ENCODE assay signal across 8 cellular contexts in genomic region chr2:203535078-203535783, GRCh38. TPM values are rescaled to one million over a fixed set of nuclear protein-coding genes. Genes with fewer than 3 reads are reported as not detected.
DNase-seq lines count a peak whose midpoint lies in the region; ATAC-seq and TF ChIP-seq lines count a peak whose summit lies in the region.

Gene RAPH1 (minus strand): TSS chr2:203535301. CDS start chr2:203495353, 39,948 bp downstream.

- H3K27me3 ChIP-seq in ACC112 (ENCODE audit: insufficient read depth, low read length) (no peaks in the 10 kb centered on the region), NT2/D1 (ENCODE audit: insufficient read depth, insufficient read length) (no peaks in the 10 kb centered on the region)

- DNase-seq in HPDE6-E6E7 (ENCODE audit: extremely low spot score) (peak; percentile 77), NT2/D1 (ENCODE audit: low read depth, low spot score) (peak; percentile 74), activated T-cell treated with anti-CD3 and anti-CD28 coated beads for 4 hours (peak; percentile 41), epidermal melanocyte (ENCODE audit: insufficient read length, low spot score) (peak; percentile 72), mesothelial cell of epicardium (ENCODE audit: low spot score in 2 of 2, unreplicated experiment in 2 of 2) (peak; percentile 66 to 75)
- peak; percentile 8 for DNase-seq in stimulated activated CD8-positive, alpha-beta memory T cell treated with anti-CD3 and anti-CD28 coated beads, Interleukin-15, amount 100 ng/mL, for 1 hour (ENCODE audit: low read depth)

- peaks cover 3% of the 10 kb centered on the region; the same call in 1 of the 2 replicates for H3K9me3 ChIP-seq in NT2/D1 (ENCODE audit: insufficient read depth, low read length)

- peak within 1 kb of the TSS; percentile 96 for H3K27ac Mint-ChIP-seq in mesothelial cell of epicardium

- H3K36me3 ChIP-seq in ACC112 (ENCODE audit: insufficient read depth, low read length) (no peaks in the 10 kb centered on the region), NT2/D1 (ENCODE audit: insufficient read depth, insufficient read length, low read length) (no peaks in the 10 kb centered on the region)

- H3K4me1 ChIP-seq in ACC112 (ENCODE audit: control insufficient read depth, insufficient read depth, low read length, unreplicated experiment) = peaks cover 19% of the 10 kb centered on the region
- no peaks in the 10 kb centered on the region for H3K4me1 ChIP-seq in NT2/D1 (ENCODE audit: insufficient read depth, insufficient read length)

- H2AFZ ChIP-seq in ACC112 (ENCODE audit: low read length, unreplicated experiment) = peak within 1 kb of the TSS; percentile 85

- peaks cover 42% of the 10 kb centered on the region for H3K79me2 ChIP-seq in ACC112 (ENCODE audit: control insufficient read depth, insufficient read depth, low read length, unreplicated experiment)

- H3K36me3 Mint-ChIP-seq in mesothelial cell of epicardium = peaks cover 5% of the 10 kb centered on the region

- H3K27ac ChIP-seq in ACC112 (ENCODE audit: low read depth, low read length) = peak within 1 kb of the TSS; percentile 87

- no peak for TF ChIP-seq CTCF in mesothelial cell of epicardium (IDR thresholded peaks at IDR 0.05; ENCODE audit: unreplicated experiment)

- H3K27me3 Mint-ChIP-seq in mesothelial cell of epicardium (ENCODE audit: low read depth) = no peaks in the 10 kb centered on the region

- ATAC-seq in GM19025 (IDR thresholded peaks at IDR 0.05; ENCODE audit: low read depth, unreplicated experiment) = peak; percentile 66

- H3K4me3 Mint-ChIP-seq in mesothelial cell of epicardium = peak within 1 kb of the TSS; percentile 94

- H3K4me1 Mint-ChIP-seq in mesothelial cell of epicardium = peaks cover 24% of the 10 kb centered on the region

- H3K4me3 ChIP-seq in ACC112 (ENCODE audit: low read depth, low read length) = peak within 1 kb of the TSS; percentile 91
- H3K4me3 ChIP-seq in NT2/D1 (ENCODE audit: insufficient read length, low read depth) = peak within 1 kb of the TSS; percentile 85

- H3K9me3 Mint-ChIP-seq in mesothelial cell of epicardium = peaks cover 16% of the 10 kb centered on the region

- peak within 1 kb of the TSS; percentile 94 for H3K9ac ChIP-seq in NT2/D1 (ENCODE audit: insufficient read length, low read depth)

RNA-seq across cellular contexts. Expression of gene RAPH1, which starts in this region (rescaled TPM):
- 25.2 to 30.3 TPM (median 27.1 TPM) in 3 replicates for total RNA-seq in mesothelial cell of epicardium

Comparison
In these comparisons a context has a peak if more than half of its experiments do, and no peak if none do; other contexts are left out.
1. Peak in every context shown above with its lines: DNase-seq, ATAC-seq, H3K4me3 ChIP-seq and H3K27ac ChIP-seq.
2. DNase-seq: peak in every context shown above with its lines; median percentile 77 in HPDE6-E6E7; 74 in NT2/D1; 72 in epidermal melanocyte; 70 in mesothelial cell of epicardium; 41 in activated T-cell treated with anti-CD3 and anti-CD28 coated beads for 4 hours; 8 in stimulated activated CD8-positive, alpha-beta memory T cell treated with anti-CD3 and anti-CD28 coated beads, Interleukin-15, amount 100 ng/mL, for 1 hour.